Comparison of ENCODE assay signal across 7 cellular contexts in the genomic region with DNA sequence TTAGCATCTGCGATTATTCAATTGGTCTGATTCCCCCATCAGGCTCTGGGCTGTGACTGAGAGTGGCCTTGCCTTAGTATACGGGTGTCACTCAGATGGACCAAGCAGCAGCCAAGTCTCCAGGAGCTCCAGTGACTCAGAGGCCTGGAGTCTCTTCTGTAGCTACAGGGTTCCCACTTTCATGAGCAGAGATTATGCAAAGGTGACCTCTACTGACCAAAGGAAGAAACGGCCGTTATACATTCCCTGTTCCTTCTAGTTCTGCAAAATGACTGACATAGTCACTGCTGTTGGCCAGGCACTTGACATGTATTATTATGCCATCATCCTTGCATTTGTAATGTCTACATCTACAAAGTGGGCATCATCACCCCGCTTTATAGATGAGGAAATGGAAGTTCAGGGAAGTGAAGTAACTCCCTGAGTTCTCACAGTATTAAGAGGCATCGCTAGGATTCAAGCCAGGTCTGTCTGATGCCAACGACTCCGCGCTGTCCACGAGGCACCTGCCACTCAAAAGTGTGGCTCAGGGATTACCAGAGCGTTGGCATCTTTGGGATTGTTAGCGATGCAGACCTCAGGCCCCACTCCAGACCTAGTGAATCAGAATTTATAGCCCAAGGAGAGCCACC. TPM values are rescaled to one million over a fixed set of nuclear protein-coding genes. Genes with fewer than 3 reads are reported as not detected.
A peak's percentile ranks its signal among the peaks of the same experiment; 100 is the strongest.
DNase-seq lines count a peak whose midpoint lies in the region; ATAC-seq, FAIRE-seq and TF ChIP-seq lines count a peak whose summit lies in the region.

No MANE protein-coding gene starts in this region.

- WGBS in tibial nerve, 2 donors = 41 to 42% methylated on average over 12 of the region's 12 CpGs

- H3K9me3 ChIP-seq in DOHH2 (ENCODE audit: control insufficient read depth, insufficient read depth, low read length) = no peaks in the 10 kb centered on the region
- no peaks in the 10 kb centered on the region for H3K9me3 ChIP-seq in NT2/D1 (ENCODE audit: insufficient read depth, low read length)
- H3K9me3 ChIP-seq in tibial nerve = no peaks in the 10 kb centered on the region

- H3K9me2 ChIP-seq in DOHH2 (replicated peaks; ENCODE audit: control insufficient read depth, low read length) = no peaks in the 10 kb centered on the region

- no peaks in the 10 kb centered on the region for H3K4me1 ChIP-seq in DOHH2 (ENCODE audit: control insufficient read depth, low read length)
- peaks cover 2% of the 10 kb centered on the region for H3K4me1 ChIP-seq in NT2/D1 (ENCODE audit: insufficient read depth, insufficient read length)
- no peaks in the 10 kb centered on the region for H3K4me1 ChIP-seq in tibial nerve

- H3K27me3 ChIP-seq in DOHH2 (ENCODE audit: control insufficient read depth, low read length) = no peaks in the 10 kb centered on the region
- H3K27me3 ChIP-seq in NT2/D1 (ENCODE audit: insufficient read depth, insufficient read length) = no peaks in the 10 kb centered on the region
- H3K27me3 ChIP-seq in bronchial epithelial cell (ENCODE audit: control insufficient read depth, insufficient read depth, low read length) = no peaks in the 10 kb centered on the region
- H3K27me3 ChIP-seq in tibial nerve = no peaks in the 10 kb centered on the region

- no peak overlapping the region for H3K9ac ChIP-seq in NT2/D1 (ENCODE audit: insufficient read length, low read depth)

- no peaks in the 10 kb centered on the region for H4K20me1 ChIP-seq in DOHH2 (ENCODE audit: control insufficient read depth, insufficient read depth, low read depth, low read length)

- TF ChIP-seq CTCF in DOHH2 (IDR thresholded peaks at IDR 0.05; ENCODE audit: low read depth, low read length, poor library complexity, severe bottlenecking) (peak; percentile 57), bronchial epithelial cell (IDR thresholded peaks at IDR 0.05; ENCODE audit: insufficient read depth, low read length, severe bottlenecking) (peak; percentile 67), tibial nerve (IDR thresholded peaks at IDR 0.05) (peak; percentile 29 to 53 (median 40))

- TF ChIP-seq POLR2A in tibial nerve (IDR thresholded peaks at IDR 0.05) = no peak

- no peak for FAIRE-seq in bronchial epithelial cell (lab: Jason Lieb, UNC)

- peak; percentile 90 for ATAC-seq in GM19463 (IDR thresholded peaks at IDR 0.05; ENCODE audit: unreplicated experiment)

- DNase-seq in HPDE6-E6E7 (ENCODE audit: extremely low spot score) (peak; percentile 97), NT2/D1 (ENCODE audit: low read depth, low spot score) (peak; percentile 63), bronchial epithelial cell (ENCODE audit: low read depth) (peak; percentile 84), kidney glomerular epithelial cell (lab: John Stamatoyannopoulos, UW) (peak; percentile 90), tibial nerve (ENCODE audit: low spot score in 2 of 2) (peak in 1 of 2 donors; percentile 24)

- TF ChIP-seq EP300 in tibial nerve (IDR thresholded peaks at IDR 0.05) = no peak

- H3K79me2 ChIP-seq in DOHH2 (ENCODE audit: control insufficient read depth, low read length) = no peaks in the 10 kb centered on the region

- H3K4me3 ChIP-seq in DOHH2 (ENCODE audit: low read length) = no peak overlapping the region
- no peak overlapping the region for H3K4me3 ChIP-seq in NT2/D1 (ENCODE audit: insufficient read length, low read depth)
- H3K4me3 ChIP-seq in bronchial epithelial cell (ENCODE audit: low read depth, low read length) = no peak overlapping the region
- H3K4me3 ChIP-seq in tibial nerve = no peak overlapping the region

- no peak overlapping the region for H3K27ac ChIP-seq in DOHH2 (ENCODE audit: low read depth, low read length)
- no peak overlapping the region for H3K27ac ChIP-seq in tibial nerve

- no peaks in the 10 kb centered on the region for H3F3A ChIP-seq in DOHH2 (ENCODE audit: control insufficient read depth, insufficient read depth)

- H3K4me2 ChIP-seq in DOHH2 (ENCODE audit: low read length) = no peak overlapping the region

- H3K36me3 ChIP-seq in DOHH2 (ENCODE audit: control insufficient read depth, low read length) = no peaks in the 10 kb centered on the region
- peaks cover 3% of the 10 kb centered on the region for H3K36me3 ChIP-seq in NT2/D1 (ENCODE audit: insufficient read depth, insufficient read length, low read length)
- no peaks in the 10 kb centered on the region for H3K36me3 ChIP-seq in bronchial epithelial cell (ENCODE audit: control insufficient read depth, insufficient read depth, low read length)
- H3K36me3 ChIP-seq in tibial nerve = peaks cover 0 to 6% (median 0%) of the 10 kb centered on the region in 3 donors

RNA-seq across cellular contexts. Expression of a gene that starts 23.3 kb away (rescaled TPM):
- total RNA-seq in bronchial epithelial cell = 23.4 and 27.9 TPM in 2 replicates
- 10 to 100 TPM in 3 of 4 donors, 1 to 10 TPM in 1; 9.0 to 34.8 (median 13.2) TPM for total RNA-seq in tibial nerve

RNA-seq across cellular contexts. Expression of a gene that starts 31.7 kb away (rescaled TPM):
- total RNA-seq in bronchial epithelial cell = 113 and 184 TPM in 2 replicates
- total RNA-seq in tibial nerve = 100 to 1,000 TPM in 2 of 4 donors, 10 to 100 TPM in 2; 80.8 to 122 (median 105) TPM
